ENCODE assay signal across 19 cellular contexts in genomic region chr4:65033899-65034298, GRCh38.
A peak's percentile ranks its signal among the peaks of the same experiment; 100 is the strongest.
DNase-seq lines count a peak whose midpoint lies in the region; ATAC-seq and TF ChIP-seq lines count a peak whose summit lies in the region.
"Had no signal": no experiment of that assay in that cellular context is flagged by ENCODE, and none has a peak within 500 bp of the region (broad histone marks: within the 10 kb centered on the region; RNA-seq: fewer than 3 reads in every experiment).

No MANE protein-coding gene starts in this region.

- DNase-seq in DMS53 treated with DMSO at 0.1 percent for 48 hours (lab: John Stamatoyannopoulos, UW; ENCODE audit: unreplicated experiment) (peak; percentile 2), astrocyte of the cerebellum (ENCODE audit: low read depth) (peak; percentile 22), kidney epithelial cell (ENCODE audit: low read depth) (no peak), iPS-NIHi11 (ENCODE audit: low spot score) (no peak), left colon (no peak), head of caudate nucleus (no peak)
- DNase-seq: activated CD4-positive, alpha-beta T cell treated with anti-CD3 and anti-CD28 coated beads for 1 hour; activated naive CD8-positive, alpha-beta T cell treated with anti-CD3 and anti-CD28 coated beads for 36 hours; cerebellar nuclear complex; erythroblast; left ventricle myocardium superior; natural killer cell; stimulated activated CD4-positive, alpha-beta T cell treated with anti-CD3 and anti-CD28 coated beads, Interleukin-2, amount 100 ng/mL, for 24 hours; stimulated activated CD8-positive, alpha-beta memory T cell treated with anti-CD3 and anti-CD28 coated beads, Interleukin-4, amount 100 ng/mL, for 48 hours; T-helper 17 cell had no signal

- ATAC-seq in left colon: no peak
- ATAC-seq in stimulated activated memory B cell treated with anti-CD40 and anti-IgM and Interleukin-4, amounts not matched to agents 10 μg/mL and 1 μg/mL and 100 μg/mL, for 72 hours: no peak
- ATAC-seq: left ventricle myocardium superior, natural killer cell, T-helper 17 cell had no signal

- peak; percentile 45 for TF ChIP-seq CTCF in LNCAP (IDR thresholded peaks at IDR 0.05)
- peak; percentile 49 for TF ChIP-seq CTCF in astrocyte of the cerebellum (IDR thresholded peaks at IDR 0.05; ENCODE audit: low read depth, low read length, missing control alignments)
- peak; percentile 38 for TF ChIP-seq CTCF in kidney epithelial cell (IDR thresholded peaks at IDR 0.05; ENCODE audit: insufficient read depth, low read length, poor library complexity, severe bottlenecking)

- intact Hi-C loops in left colon (cut with DNase I, micrococcal nuclease) (no loop called here), head of caudate nucleus (cut with DNase I) (no loop called here)

- in situ Hi-C loops in astrocyte of the cerebellum (cut with HindIII; ENCODE audit: low sequenced_read_pairs): no loop called here

- H3K27me3 ChIP-seq in kidney epithelial cell (ENCODE audit: control insufficient read depth, insufficient read depth, low read length): no peaks in the 10 kb centered on the region
- H3K27me3 ChIP-seq: right atrium auricular region had no signal

- H3K4me1 Mint-ChIP-seq in stimulated activated memory B cell treated with anti-CD40 and anti-IgM and Interleukin-4, amounts not matched to agents 10 μg/mL and 1 μg/mL and 100 μg/mL, for 72 hours: no peaks in the 10 kb centered on the region
- H3K4me1 Mint-ChIP-seq: activated naive CD8-positive, alpha-beta T cell treated with anti-CD3 and anti-CD28 coated beads for 36 hours; natural killer cell; T-helper 17 cell had no signal

- H3K9me3 Mint-ChIP-seq in stimulated activated memory B cell treated with anti-CD40 and anti-IgM and Interleukin-4, amounts not matched to agents 10 μg/mL and 1 μg/mL and 100 μg/mL, for 72 hours: no peaks in the 10 kb centered on the region
- H3K9me3 Mint-ChIP-seq: activated naive CD8-positive, alpha-beta T cell treated with anti-CD3 and anti-CD28 coated beads for 36 hours had no signal

- no peaks in the 10 kb centered on the region for H3K27me3 Mint-ChIP-seq in stimulated activated memory B cell treated with anti-CD40 and anti-IgM and Interleukin-4, amounts not matched to agents 10 μg/mL and 1 μg/mL and 100 μg/mL, for 72 hours
- H3K27me3 Mint-ChIP-seq: activated naive CD8-positive, alpha-beta T cell treated with anti-CD3 and anti-CD28 coated beads for 36 hours; T-helper 17 cell had no signal

- H3K36me3 Mint-ChIP-seq in stimulated activated memory B cell treated with anti-CD40 and anti-IgM and Interleukin-4, amounts not matched to agents 10 μg/mL and 1 μg/mL and 100 μg/mL, for 72 hours: no peaks in the 10 kb centered on the region
- H3K36me3 Mint-ChIP-seq: activated naive CD8-positive, alpha-beta T cell treated with anti-CD3 and anti-CD28 coated beads for 36 hours; natural killer cell had no signal

- no peak overlapping the region for H3K4me3 Mint-ChIP-seq in stimulated activated memory B cell treated with anti-CD40 and anti-IgM and Interleukin-4, amounts not matched to agents 10 μg/mL and 1 μg/mL and 100 μg/mL, for 72 hours
- H3K4me3 Mint-ChIP-seq: activated naive CD8-positive, alpha-beta T cell treated with anti-CD3 and anti-CD28 coated beads for 36 hours; natural killer cell; T-helper 17 cell had no signal

- H3K27ac Mint-ChIP-seq in stimulated activated memory B cell treated with anti-CD40 and anti-IgM and Interleukin-4, amounts not matched to agents 10 μg/mL and 1 μg/mL and 100 μg/mL, for 72 hours: no peak overlapping the region
- H3K27ac Mint-ChIP-seq: activated naive CD8-positive, alpha-beta T cell treated with anti-CD3 and anti-CD28 coated beads for 36 hours; natural killer cell; T-helper 17 cell had no signal

- no peaks in the 10 kb centered on the region for H3K36me3 ChIP-seq in kidney epithelial cell (ENCODE audit: control insufficient read depth, insufficient read depth, low read length)
- H3K36me3 ChIP-seq: right atrium auricular region, thoracic aorta had no signal

- H3K4me3 ChIP-seq in astrocyte of the cerebellum (ENCODE audit: low read depth, low read length): no peak overlapping the region
- H3K4me3 ChIP-seq in kidney epithelial cell (ENCODE audit: low read depth, low read length): no peak overlapping the region
- H3K4me3 ChIP-seq: right atrium auricular region, thoracic aorta had no signal

Comparison
In these comparisons a context has a peak if more than half of its experiments do, and no peak if none do; other contexts are left out.
1. DNase-seq: peak in DMS53 treated with DMSO at 0.1 percent for 48 hours (single experiment) and astrocyte of the cerebellum (single experiment); none in kidney epithelial cell (single experiment), iPS-NIHi11 (single experiment), left colon (0 of 2) and head of caudate nucleus (0 of 42).
2. Peak in every context shown above with its lines, with median percentiles within 50 percentile points of each other: CTCF ChIP-seq.